Comparison of ENCODE assay signal across 8 cellular contexts in genomic region chr1:213987876-213988638, GRCh38. TPM values are rescaled to one million over a fixed set of nuclear protein-coding genes. Genes with fewer than 3 reads are reported as not detected.
DNase-seq lines count a peak whose midpoint lies in the region; FAIRE-seq and TF ChIP-seq lines count a peak whose summit lies in the region.

A gene with protein sequence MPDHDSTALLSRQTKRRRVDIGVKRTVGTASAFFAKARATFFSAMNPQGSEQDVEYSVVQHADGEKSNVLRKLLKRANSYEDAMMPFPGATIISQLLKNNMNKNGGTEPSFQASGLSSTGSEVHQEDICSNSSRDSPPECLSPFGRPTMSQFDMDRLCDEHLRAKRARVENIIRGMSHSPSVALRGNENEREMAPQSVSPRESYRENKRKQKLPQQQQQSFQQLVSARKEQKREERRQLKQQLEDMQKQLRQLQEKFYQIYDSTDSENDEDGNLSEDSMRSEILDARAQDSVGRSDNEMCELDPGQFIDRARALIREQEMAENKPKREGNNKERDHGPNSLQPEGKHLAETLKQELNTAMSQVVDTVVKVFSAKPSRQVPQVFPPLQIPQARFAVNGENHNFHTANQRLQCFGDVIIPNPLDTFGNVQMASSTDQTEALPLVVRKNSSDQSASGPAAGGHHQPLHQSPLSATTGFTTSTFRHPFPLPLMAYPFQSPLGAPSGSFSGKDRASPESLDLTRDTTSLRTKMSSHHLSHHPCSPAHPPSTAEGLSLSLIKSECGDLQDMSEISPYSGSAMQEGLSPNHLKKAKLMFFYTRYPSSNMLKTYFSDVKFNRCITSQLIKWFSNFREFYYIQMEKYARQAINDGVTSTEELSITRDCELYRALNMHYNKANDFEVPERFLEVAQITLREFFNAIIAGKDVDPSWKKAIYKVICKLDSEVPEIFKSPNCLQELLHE (plus strand): TSS chr1:213987973. CDS start chr1:213996536, 8,563 bp downstream.

- peak within 1 kb of the TSS; percentile 97 for H3K27ac Mint-ChIP-seq in progenitor cell of endocrine pancreas

- in situ Hi-C loops in brain microvascular endothelial cell (cut with HindIII; ENCODE audit: low pct_ligation_motif_present, low sequenced_read_pairs): no loop called here

- H3K4me1 ChIP-seq in hepatocyte (ENCODE audit: insufficient read depth): peaks cover 31% of the 10 kb centered on the region

- H2AFZ ChIP-seq in hepatocyte: peak within 1 kb of the TSS; percentile 85

- peaks cover 54% of the 10 kb centered on the region for H3K27me3 ChIP-seq in brain microvascular endothelial cell (replicated peaks)
- peaks cover 44% of the 10 kb centered on the region for H3K27me3 ChIP-seq in hepatocyte

- H3K4me1 Mint-ChIP-seq in progenitor cell of endocrine pancreas (ENCODE audit: low read depth): peaks cover 62% of the 10 kb centered on the region

- H4K20me1 ChIP-seq in hepatocyte (ENCODE audit: insufficient read depth, poor library complexity, severe bottlenecking): no peaks in the 10 kb centered on the region

- H3K9me3 Mint-ChIP-seq in progenitor cell of endocrine pancreas (ENCODE audit: low read depth): no peaks in the 10 kb centered on the region

- no peak within 1 kb of the TSS for H3K27ac ChIP-seq in brain microvascular endothelial cell
- H3K27ac ChIP-seq in hepatocyte: peak within 1 kb of the TSS; percentile 88

- H3K36me3 ChIP-seq in brain microvascular endothelial cell (replicated peaks) (no peaks in the 10 kb centered on the region), hepatocyte (replicated peaks; ENCODE audit: insufficient read depth, low read depth) (no peaks in the 10 kb centered on the region)

- H3K4me3 ChIP-seq in brain microvascular endothelial cell (ENCODE audit: low read depth, low read length): peak within 1 kb of the TSS; percentile 61
- peak within 1 kb of the TSS; percentile 86 for H3K4me3 ChIP-seq in hepatocyte

- no peak for FAIRE-seq in GM12891 (lab: Jason Lieb, UNC)

- TF ChIP-seq CTCF in brain microvascular endothelial cell (IDR thresholded peaks at IDR 0.05; ENCODE audit: low read depth, low read length, missing control alignments) (peak; percentile 11), hepatocyte (IDR thresholded peaks at IDR 0.05; ENCODE audit: poor library complexity) (no peak), progenitor cell of endocrine pancreas (IDR thresholded peaks at IDR 0.05; ENCODE audit: unreplicated experiment) (peak; percentile 14)

- peaks cover 26% of the 10 kb centered on the region for H3K27me3 Mint-ChIP-seq in progenitor cell of endocrine pancreas

- under 1% methylated on average over 26 of the region's 34 CpGs for WGBS in hepatocyte (ENCODE audit: low lambda C conversion rate, missing lambda C conversion rate)

- no peaks in the 10 kb centered on the region for H3K9me3 ChIP-seq in hepatocyte (ENCODE audit: low read depth)

- H3K4me2 ChIP-seq in hepatocyte: peak within 1 kb of the TSS; percentile 95

- H3K4me3 Mint-ChIP-seq in progenitor cell of endocrine pancreas (ENCODE audit: low read depth): peak within 1 kb of the TSS; percentile 98

- TF ChIP-seq POLR2A in GM12891 (IDR thresholded peaks at IDR 0.05; ENCODE audit: low read depth, low read length): no peak

- H3K79me2 ChIP-seq in hepatocyte: peaks cover 3% of the 10 kb centered on the region

- H3K9me2 ChIP-seq in hepatocyte (replicated peaks; ENCODE audit: insufficient read depth): no peaks in the 10 kb centered on the region

- no peaks in the 10 kb centered on the region for H3K36me3 Mint-ChIP-seq in progenitor cell of endocrine pancreas (ENCODE audit: insufficient read depth)

- DNase-seq in EL (peak; percentile 85), H4 (ENCODE audit: low spot score) (peak; percentile 92), LoVo (ENCODE audit: low spot score) (peak; percentile 78), SHP77 (lab: John Stamatoyannopoulos, UW) (peak; percentile 71 to 82), brain microvascular endothelial cell (peak; percentile 68), hepatocyte (ENCODE audit: low spot score) (peak; percentile 91), progenitor cell of endocrine pancreas (ENCODE audit: low spot score, unreplicated experiment) (peak; percentile 68), GM12891 (ENCODE audit: insufficient read length, low spot score) (no peak)

TF ChIP-seq in GM12891, 5 proteins besides CTCF, POLR2A, EP300 and RAD21:
- TF ChIP-seq POU2F2 (IDR thresholded peaks at IDR 0.05; ENCODE audit: low read depth, low read length) (no peak), POLR2AphosphoS5 (IDR thresholded peaks at IDR 0.05; ENCODE audit: low read depth, low read length) (no peak), SPI1 (IDR thresholded peaks at IDR 0.05; ENCODE audit: low read depth, low read length) (no peak)

RNA-seq across cellular contexts. Expression of the gene that starts here (rescaled TPM):
- 0.14 and 0.21 TPM in 2 replicates for total RNA-seq in H4 (2014; rRNA removed; shearing (Covaris generic))
- total RNA-seq in hepatocyte (15.7 and 18.7 TPM in 2 replicates), progenitor cell of endocrine pancreas (63.2 and 73.9 TPM in 2 replicates)
- 4.8 and 6.7 TPM in 2 replicates for polyA plus RNA-seq in hepatocyte
- polyA plus RNA-seq in GM12891 (2012; ENCODE audit: low read depth, missing spikeins): 0.01 TPM

Comparison
In these comparisons a context has a peak if more than half of its experiments do, and no peak if none do; other contexts are left out.
1. RNA of the gene that starts here (total RNA-seq): 63.2 to 73.9 TPM in progenitor cell of endocrine pancreas and 15.7 to 18.7 TPM in hepatocyte; 0.14 to 0.21 TPM in H4; every median in the first group is over 10 times any median in the second.
2. Peak in DNase-seq in H4; RNA of the gene not detected or under 1 TPM.